In the genomic region with DNA sequence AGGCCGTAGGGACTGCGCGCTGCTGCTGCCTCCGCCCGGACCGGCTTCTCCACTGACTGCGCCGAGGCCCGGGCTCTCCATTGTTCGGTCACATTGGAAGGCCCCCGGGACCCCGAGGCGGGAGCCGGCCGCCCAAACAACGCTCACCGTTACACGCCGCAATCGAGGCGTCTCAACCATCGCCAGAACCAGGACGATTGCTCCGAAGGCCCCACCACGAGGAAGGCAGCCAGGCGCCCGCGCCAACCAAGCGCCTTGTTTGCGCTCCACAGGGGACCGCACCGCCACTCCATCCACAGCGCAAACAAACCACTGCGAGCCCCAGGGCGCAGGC, we compare ENCODE assay signal across 8 cellular contexts. TPM values are rescaled to one million over a fixed set of nuclear protein-coding genes. Genes with fewer than 3 reads are reported as not detected.
A peak's percentile ranks its signal among the peaks of the same experiment; 100 is the strongest.
DNase-seq lines count a peak whose midpoint lies in the region; ATAC-seq and TF ChIP-seq lines count a peak whose summit lies in the region.

No MANE protein-coding gene starts in this region.

- no peak for TF ChIP-seq CTCF in CD14-positive monocyte (IDR thresholded peaks at IDR 0.05)
- TF ChIP-seq CTCF in HL-60 (IDR thresholded peaks at IDR 0.05; ENCODE audit: insufficient read depth, low read length) = no peak
- TF ChIP-seq CTCF in astrocyte of the cerebellum (IDR thresholded peaks at IDR 0.05; ENCODE audit: low read depth, low read length, missing control alignments) = no peak
- TF ChIP-seq CTCF in thoracic aorta (IDR thresholded peaks at IDR 0.05) = peak; percentile 38

- peak overlapping the region; percentile 100 for H3K4me3 Mint-ChIP-seq in CD14-positive monocyte

- H3K4me3 ChIP-seq in HL-60 (replicated peaks; ENCODE audit: insufficient read depth, low read length) = peak overlapping the region; percentile 56
- peak overlapping the region; percentile 95 for H3K4me3 ChIP-seq in astrocyte of the cerebellum (ENCODE audit: low read depth, low read length)
- peak overlapping the region; percentile 98 for H3K4me3 ChIP-seq in thoracic aorta

- intact Hi-C loops in CD14-positive monocyte (cut with micrococcal nuclease) (loop anchor here (2.0 to 10.0 kb wide), 4 partner anchors 129 to 394 kb away; a partner anchor contains a TSS), left colon (cut with DNase I, micrococcal nuclease) (loop anchor here in 1 of 2 donors (10.0 kb wide), 1 partner anchor 306 kb away; no protein-coding TSS in a partner anchor)

- peaks cover 0 to 3% (median 0%) of the 10 kb centered on the region in 3 donors for H3K27me3 Mint-ChIP-seq in CD14-positive monocyte (ENCODE audit: low read depth in 3 of 3)

- ATAC-seq in left colon = peak; percentile 2
- no peak for ATAC-seq in thoracic aorta (ENCODE audit: insufficient number of reproducible peaks, low FRiP score, low read depth)

- H3K27ac ChIP-seq in HL-60 (replicated peaks) = peak overlapping the region; percentile 95
- peak overlapping the region; percentile 95 to 98 for H3K27ac ChIP-seq in thoracic aorta

- in situ Hi-C loops in astrocyte of the cerebellum (cut with HindIII; ENCODE audit: low sequenced_read_pairs) = no loop called here

- peaks cover 43 to 46% of the 10 kb centered on the region in 2 donors for H3K36me3 Mint-ChIP-seq in CD14-positive monocyte

- peaks cover 28% of the 10 kb centered on the region for H3K36me3 ChIP-seq in thoracic aorta

- H3K4me1 ChIP-seq in thoracic aorta (ENCODE audit: control insufficient read depth in 1 of 2, low read depth in 2 of 2) = peaks cover 22 to 38% of the 10 kb centered on the region in 2 donors

- H3K27ac Mint-ChIP-seq in CD14-positive monocyte = peak overlapping the region; percentile 91 to 98 (median 95)

- no peak for DNase-seq in CD14-positive monocyte (ENCODE audit: low spot score)
- no peak for DNase-seq in HL-60 (ENCODE audit: low read depth in 1 of 2, low spot score in 1 of 2)
- DNase-seq in astrocyte of the cerebellum (ENCODE audit: low read depth) = no peak
- DNase-seq in left colon = no peak
- no peak for DNase-seq in thoracic aorta (ENCODE audit: low spot score)
- DNase-seq in COLO829 (ENCODE audit: low spot score) = no peak
- no peak for DNase-seq in NCI-H1436 treated with DMSO at 0.1 percent for 48 hours (lab: John Stamatoyannopoulos, UW)
- no peak for DNase-seq in retina

- no peaks in the 10 kb centered on the region for H3K27me3 ChIP-seq in HL-60 (ENCODE audit: insufficient read depth, poor library complexity, severe bottlenecking)
- no peaks in the 10 kb centered on the region for H3K27me3 ChIP-seq in thoracic aorta (replicated peaks; ENCODE audit: insufficient read depth)

- peaks cover 0 to 5% (median 0%) of the 10 kb centered on the region in 7 donors for H3K9me3 Mint-ChIP-seq in CD14-positive monocyte

- no peaks in the 10 kb centered on the region for H3K9me3 ChIP-seq in thoracic aorta

- H3K4me1 Mint-ChIP-seq in CD14-positive monocyte = peaks cover 68% of the 10 kb centered on the region

RNA-seq across cellular contexts. Expression of a gene that starts 0.6 kb away (rescaled TPM):
- 100 to 1,000 TPM; 506 to 523 TPM for polyA plus RNA-seq in CD14-positive monocyte
- total RNA-seq in left colon (100 to 1,000 TPM; 436 to 776 TPM), thoracic aorta (100 to 1,000 TPM; 705 to 998 TPM)

RNA-seq across cellular contexts. Expression of a gene that starts 9.5 kb away (rescaled TPM):
- polyA plus RNA-seq in CD14-positive monocyte = under 1 TPM in 1 of 2 donors, not detected in 1; 0.07 TPM
- not detected for total RNA-seq in left colon
- total RNA-seq in thoracic aorta = not detected

RNA-seq across cellular contexts. Expression of a gene that starts 59.0 kb away (rescaled TPM):
- polyA plus RNA-seq in CD14-positive monocyte = not detected
- total RNA-seq in left colon (not detected), thoracic aorta (not detected)
